ENCODE assay signal across 9 cellular contexts in the genomic region with DNA sequence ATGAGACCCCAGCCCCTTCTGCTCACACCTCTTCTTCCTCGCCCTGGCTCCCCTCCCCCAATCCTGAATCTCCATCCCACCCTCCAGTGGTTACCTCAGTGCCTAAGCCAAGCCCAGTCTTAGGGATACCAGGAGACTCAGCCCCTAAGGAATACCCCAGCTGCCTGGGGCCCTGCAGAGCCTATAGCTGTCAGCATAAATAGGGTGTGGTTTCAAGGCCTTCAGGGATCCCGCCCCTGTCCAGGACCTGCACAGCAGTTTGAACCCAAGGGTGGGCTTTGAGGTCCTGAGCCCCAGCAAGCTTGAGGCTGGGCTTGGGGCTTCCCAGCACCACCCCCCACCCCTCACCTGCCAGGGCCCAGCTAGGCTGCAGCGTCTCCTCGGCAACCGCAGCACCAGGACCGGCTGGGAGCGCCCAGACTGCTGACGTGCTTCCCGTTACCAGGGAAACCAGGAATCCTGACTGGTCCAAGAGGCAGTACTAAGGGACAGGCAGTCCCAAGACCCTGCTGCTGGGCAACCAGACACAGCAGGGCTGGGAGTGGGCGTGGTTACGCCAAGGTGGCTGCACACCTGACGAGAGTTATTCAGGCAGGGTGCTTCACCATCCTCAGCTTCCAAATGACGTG. TPM values are rescaled to one million over a fixed set of nuclear protein-coding genes. Genes with fewer than 3 reads are reported as not detected.
DNase-seq lines count a peak whose midpoint lies in the region; ATAC-seq and TF ChIP-seq lines count a peak whose summit lies in the region.
"Had no signal": no experiment of that assay in that cellular context is flagged by ENCODE, and none has a peak within 500 bp of the region (broad histone marks: within the 10 kb centered on the region; RNA-seq: fewer than 3 reads in every experiment).

No MANE protein-coding gene starts in this region.

- no peak for TF ChIP-seq CTCF in dorsolateral prefrontal cortex (IDR thresholded peaks at IDR 0.05 in 54 of 56, conservative IDR thresholded peaks at IDR 0.05 in 2 of 56; ENCODE audit: low read depth in 1 of 56, partially characterized antibody in 56 of 56)

- no peaks in the 10 kb centered on the region for H3K4me1 ChIP-seq in mucosa of stomach (ENCODE audit: control insufficient read depth, insufficient read depth, low read length)
- H3K4me1 ChIP-seq: left lung had no signal

- H3K27me3 ChIP-seq in dorsolateral prefrontal cortex, result no peaks in the 10 kb centered on the region
- H3K27me3 ChIP-seq in mucosa of stomach (ENCODE audit: control insufficient read depth, insufficient read depth, low read length), result no peaks in the 10 kb centered on the region
- H3K27me3 ChIP-seq: left lung had no signal

- H3K36me3 ChIP-seq in mucosa of stomach (ENCODE audit: control insufficient read depth, insufficient read depth, low read length), result no peaks in the 10 kb centered on the region

- H3K4me3 ChIP-seq in dorsolateral prefrontal cortex (peak overlapping the region; percentile 15 to 68 (median 50)), mucosa of stomach (ENCODE audit: low read length) (no peak overlapping the region)
- H3K4me3 ChIP-seq: left lung had no signal

- DNase-seq in C1 segment of cervical spinal cord (lab: John Stamatoyannopoulos, UW) (peak in 8 of 14 donors; percentile 38 to 76 (median 50)), NCI-H146 (lab: John Stamatoyannopoulos, UW) (peak; percentile 89), dorsolateral prefrontal cortex (peak in 8 of 10 donors; percentile 65 to 89 (median 81)), Kasumi-1 (lab: John Stamatoyannopoulos, UW) (no peak), kidney glomerular epithelial cell (lab: John Stamatoyannopoulos, UW) (no peak)
- DNase-seq in activated T-cell treated with anti-CD3 and anti-CD28 coated beads, Interleukin-2, amount 50 U/mL, for 48 hours, result no peak
- DNase-seq: left lung had no signal

- ATAC-seq in GM19455 (IDR thresholded peaks at IDR 0.05; ENCODE audit: unreplicated experiment), result no peak
- ATAC-seq: left lung had no signal

- H3K27ac ChIP-seq in dorsolateral prefrontal cortex, result peak overlapping the region in 58 of 59 donors; percentile 26 to 100 (median 87)
- H3K27ac ChIP-seq: left lung had no signal

- no peaks in the 10 kb centered on the region for H3K9me3 ChIP-seq in mucosa of stomach (ENCODE audit: control insufficient read depth, low read length)
- H3K9me3 ChIP-seq: left lung had no signal

- H3K9ac ChIP-seq in mucosa of stomach (ENCODE audit: low read length), result peak overlapping the region; percentile 28

- intact Hi-C loops in dorsolateral prefrontal cortex (cut with DNase I), result no loop called here

RNA-seq across cellular contexts. Expression of gene APBB1, which starts 13.7 kb away (rescaled TPM):
- 100 to 1,000 TPM; 235 to 475 (median 368) TPM for total RNA-seq in dorsolateral prefrontal cortex

RNA-seq across cellular contexts. Expression of gene SMPD1, which starts 14.9 kb away (rescaled TPM):
- total RNA-seq in dorsolateral prefrontal cortex, result 10 to 100 TPM; 37.6 to 97.6 (median 53.8) TPM

RNA-seq across cellular contexts. Expression of gene HPX, which starts 35.6 kb away (rescaled TPM):
- total RNA-seq in dorsolateral prefrontal cortex, result 10 to 100 TPM in 1 of 120 experiments, 1 to 10 TPM in 102, under 1 TPM in 13, not detected in 4; 0.59 to 18.6 (median 2.3) TPM

Comparison
In these comparisons a context has a peak if more than half of its experiments do, and no peak if none do; other contexts are left out.
1. DNase-seq: peak in C1 segment of cervical spinal cord (8 of 14), NCI-H146 (single experiment) and dorsolateral prefrontal cortex (8 of 10); none in Kasumi-1 (0 of 2), activated T-cell treated with anti-CD3 and anti-CD28 coated beads, Interleukin-2, amount 50 U/mL, for 48 hours (0 of 2) and kidney glomerular epithelial cell (single experiment).